ENCODE assay signal across 11 cellular contexts in the genomic region with DNA sequence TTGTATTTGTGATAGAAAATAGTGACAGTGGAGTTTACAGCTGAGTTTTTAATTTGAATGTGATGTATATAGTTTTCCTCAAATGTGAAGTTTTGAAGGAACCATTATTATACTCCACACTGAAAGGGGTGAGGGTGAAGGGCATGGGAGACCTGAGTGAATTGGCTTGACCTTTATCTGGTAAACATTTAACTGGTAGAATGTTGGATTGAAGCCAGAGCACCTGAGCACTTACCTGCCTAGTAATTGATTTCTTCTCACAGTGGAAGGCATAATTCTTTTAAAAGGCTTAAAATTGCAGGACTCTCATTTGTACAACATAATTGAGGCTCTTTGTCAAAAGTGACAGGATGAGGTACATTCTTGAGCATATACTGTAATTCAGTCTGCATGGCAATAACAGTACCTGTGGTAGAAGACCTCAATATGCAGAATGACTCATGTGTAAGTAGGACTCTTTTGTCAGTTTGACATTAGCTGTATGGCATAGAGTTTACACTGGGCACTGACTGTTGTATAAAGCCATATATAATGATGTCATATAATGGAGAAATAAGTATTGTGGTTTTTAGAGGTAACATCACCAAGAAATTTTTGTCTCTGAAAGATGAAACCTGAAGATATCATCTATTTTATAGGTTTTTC.
DNase-seq lines count a peak whose midpoint lies in the region; ATAC-seq and TF ChIP-seq lines count a peak whose summit lies in the region.
"Had no signal": no experiment of that assay in that cellular context is flagged by ENCODE, and none has a peak within 500 bp of the region (broad histone marks: within the 10 kb centered on the region; RNA-seq: fewer than 3 reads in every experiment).

No MANE protein-coding gene starts in this region.

- POLR2A ChIA-PET in naive thymus-derived CD8-positive, alpha-beta T cell (lab: Charles Lee) = no interaction called here

- H2BK5ac ChIP-seq in neuronal stem cell (ENCODE audit: low read length) = no peak overlapping the region

- no peak for DNase-seq in neuronal stem cell (ENCODE audit: low spot score)
- no peak for DNase-seq in naive thymus-derived CD8-positive, alpha-beta T cell
- no peak for DNase-seq in spleen
- DNase-seq: KG1, midbrain had no signal

- H3K18ac ChIP-seq in neuronal stem cell (ENCODE audit: low read length) = no peak overlapping the region

- H4K8ac ChIP-seq in neuronal stem cell (ENCODE audit: low read depth, low read length) = no peak overlapping the region

- no peak overlapping the region for H2AK5ac ChIP-seq in neuronal stem cell (ENCODE audit: low read depth, low read length)

- no peak overlapping the region for H3K4me2 ChIP-seq in neuronal stem cell (ENCODE audit: insufficient read depth, low read length, poor library complexity, severe bottlenecking)

- no peak overlapping the region for H3K23ac ChIP-seq in neuronal stem cell (ENCODE audit: low read depth, low read length, poor library complexity)

- intact Hi-C loops in spleen (cut with DNase I; ENCODE audit: low total_unique reads) = no loop called here

- H3K4me1 Mint-ChIP-seq in activated T-helper 17 cell treated with anti-CD3 and anti-CD28 coated beads, Interleukin-2, amount 50 U/mL, for 72 hours = no peaks in the 10 kb centered on the region
- no peaks in the 10 kb centered on the region for H3K4me1 Mint-ChIP-seq in naive thymus-derived CD8-positive, alpha-beta T cell

- no peaks in the 10 kb centered on the region for H3K36me3 Mint-ChIP-seq in activated T-helper 17 cell treated with anti-CD3 and anti-CD28 coated beads, Interleukin-2, amount 50 U/mL, for 72 hours (ENCODE audit: low read depth)
- H3K36me3 Mint-ChIP-seq in naive thymus-derived CD8-positive, alpha-beta T cell = peaks cover 0 to 2% (median 0%) of the 10 kb centered on the region in 3 donors

- H2BK12ac ChIP-seq in neuronal stem cell (ENCODE audit: low read length) = no peak overlapping the region

- H3K4me3 ChIP-seq in neuronal stem cell (ENCODE audit: low read length in 2 of 2) (no peak overlapping the region), spleen (no peak overlapping the region)
- H3K4me3 ChIP-seq: gastroesophageal sphincter had no signal

- no peaks in the 10 kb centered on the region for H3K9me3 Mint-ChIP-seq in activated T-helper 17 cell treated with anti-CD3 and anti-CD28 coated beads, Interleukin-2, amount 50 U/mL, for 72 hours
- H3K9me3 Mint-ChIP-seq in naive thymus-derived CD8-positive, alpha-beta T cell = peaks cover 0 to 10% (median 0%) of the 10 kb centered on the region in 9 donors

- H3K9ac ChIP-seq in neuronal stem cell (ENCODE audit: low read depth, low read length, poor library complexity) = no peak overlapping the region

- H3K79me1 ChIP-seq in neuronal stem cell (ENCODE audit: low read depth, low read length) = no peaks in the 10 kb centered on the region

- peaks cover 0 to 26% of the 10 kb centered on the region in 2 donors for H3K9me3 ChIP-seq in neuronal stem cell (replicated peaks in 1 of 2; ENCODE audit: control insufficient read depth in 2 of 2, insufficient read depth in 1 of 2, low read depth in 1 of 2, low read length in 2 of 2)
- H3K9me3 ChIP-seq in spleen = no peaks in the 10 kb centered on the region
- H3K9me3 ChIP-seq: gastroesophageal sphincter had no signal

- H3K27me3 ChIP-seq in neuronal stem cell (ENCODE audit: control insufficient read depth in 3 of 3, insufficient read depth in 3 of 3, low read depth in 1 of 3, low read length in 3 of 3) (no peaks in the 10 kb centered on the region), spleen (replicated peaks in 1 of 7) (no peaks in the 10 kb centered on the region)
- H3K27me3 ChIP-seq: gastroesophageal sphincter had no signal

- no peaks in the 10 kb centered on the region for H3K4me1 ChIP-seq in neuronal stem cell (ENCODE audit: control insufficient read depth in 2 of 2, insufficient read depth in 1 of 2, low read depth in 1 of 2, low read length in 2 of 2)
- H3K4me1 ChIP-seq in spleen = no peaks in the 10 kb centered on the region
- H3K4me1 ChIP-seq: gastroesophageal sphincter had no signal

- H3K4me3 Mint-ChIP-seq in activated T-helper 17 cell treated with anti-CD3 and anti-CD28 coated beads, Interleukin-2, amount 50 U/mL, for 72 hours = no peak overlapping the region
- H3K4me3 Mint-ChIP-seq in naive thymus-derived CD8-positive, alpha-beta T cell = no peak overlapping the region

- H4K91ac ChIP-seq in neuronal stem cell (ENCODE audit: low read depth, low read length, poor library complexity) = no peak overlapping the region

- no peak overlapping the region for H3K14ac ChIP-seq in neuronal stem cell (ENCODE audit: low read length)

- H3K27ac ChIP-seq in neuronal stem cell (replicated peaks; ENCODE audit: low read length) (no peak overlapping the region), spleen (no peak overlapping the region)
- H3K27ac ChIP-seq: gastroesophageal sphincter had no signal

- no peaks in the 10 kb centered on the region for H3K27me3 Mint-ChIP-seq in activated T-helper 17 cell treated with anti-CD3 and anti-CD28 coated beads, Interleukin-2, amount 50 U/mL, for 72 hours
- no peaks in the 10 kb centered on the region for H3K27me3 Mint-ChIP-seq in naive thymus-derived CD8-positive, alpha-beta T cell

- no peak for TF ChIP-seq CTCF in spleen (IDR thresholded peaks at IDR 0.05 in 8 of 11, conservative IDR thresholded peaks at IDR 0.05 in 3 of 11)

- no peak for TF ChIP-seq POLR2A in spleen (IDR thresholded peaks at IDR 0.05)

- no peak overlapping the region for H3K27ac Mint-ChIP-seq in activated T-helper 17 cell treated with anti-CD3 and anti-CD28 coated beads, Interleukin-2, amount 50 U/mL, for 72 hours
- H3K27ac Mint-ChIP-seq in naive thymus-derived CD8-positive, alpha-beta T cell = no peak overlapping the region

- H2BK15ac ChIP-seq in neuronal stem cell (ENCODE audit: low read length) = no peak overlapping the region

- no peak overlapping the region for H2AFZ ChIP-seq in neuronal stem cell (ENCODE audit: low read length)

- ATAC-seq in GM18502 (IDR thresholded peaks at IDR 0.05; ENCODE audit: poor library complexity, unreplicated experiment) (peak; percentile 91), GM19468 (IDR thresholded peaks at IDR 0.05; ENCODE audit: extremely low read depth, unreplicated experiment) (peak; percentile 28), HG03457 (IDR thresholded peaks at IDR 0.05; ENCODE audit: unreplicated experiment) (peak; percentile 85), esophagus mucosa (no peak)
- ATAC-seq in activated T-helper 17 cell treated with anti-CD3 and anti-CD28 coated beads, Interleukin-2, amount 50 U/mL, for 72 hours (replicated peaks) = peak; percentile 99
- no peak for ATAC-seq in naive thymus-derived CD8-positive, alpha-beta T cell
- ATAC-seq: gastroesophageal sphincter had no signal

- H3K36me3 ChIP-seq in neuronal stem cell (replicated peaks in 1 of 2; ENCODE audit: control insufficient read depth in 2 of 2, insufficient read depth in 2 of 2, low read length in 2 of 2) (peaks cover 2 to 67% of the 10 kb centered on the region in 2 donors), spleen (no peaks in the 10 kb centered on the region)

- no peak overlapping the region for H3K4ac ChIP-seq in neuronal stem cell (ENCODE audit: low read length)

- no peak overlapping the region for H2BK120ac ChIP-seq in neuronal stem cell (ENCODE audit: low read depth, low read length)

Comparison
In these comparisons a context has a peak if more than half of its experiments do, and no peak if none do; other contexts are left out.
1. ATAC-seq: peak in GM18502 (single experiment), GM19468 (single experiment), HG03457 (single experiment) and activated T-helper 17 cell treated with anti-CD3 and anti-CD28 coated beads, Interleukin-2, amount 50 U/mL, for 72 hours (single experiment); none in esophagus mucosa (single experiment) and naive thymus-derived CD8-positive, alpha-beta T cell (0 of 2).